In the genomic region with DNA sequence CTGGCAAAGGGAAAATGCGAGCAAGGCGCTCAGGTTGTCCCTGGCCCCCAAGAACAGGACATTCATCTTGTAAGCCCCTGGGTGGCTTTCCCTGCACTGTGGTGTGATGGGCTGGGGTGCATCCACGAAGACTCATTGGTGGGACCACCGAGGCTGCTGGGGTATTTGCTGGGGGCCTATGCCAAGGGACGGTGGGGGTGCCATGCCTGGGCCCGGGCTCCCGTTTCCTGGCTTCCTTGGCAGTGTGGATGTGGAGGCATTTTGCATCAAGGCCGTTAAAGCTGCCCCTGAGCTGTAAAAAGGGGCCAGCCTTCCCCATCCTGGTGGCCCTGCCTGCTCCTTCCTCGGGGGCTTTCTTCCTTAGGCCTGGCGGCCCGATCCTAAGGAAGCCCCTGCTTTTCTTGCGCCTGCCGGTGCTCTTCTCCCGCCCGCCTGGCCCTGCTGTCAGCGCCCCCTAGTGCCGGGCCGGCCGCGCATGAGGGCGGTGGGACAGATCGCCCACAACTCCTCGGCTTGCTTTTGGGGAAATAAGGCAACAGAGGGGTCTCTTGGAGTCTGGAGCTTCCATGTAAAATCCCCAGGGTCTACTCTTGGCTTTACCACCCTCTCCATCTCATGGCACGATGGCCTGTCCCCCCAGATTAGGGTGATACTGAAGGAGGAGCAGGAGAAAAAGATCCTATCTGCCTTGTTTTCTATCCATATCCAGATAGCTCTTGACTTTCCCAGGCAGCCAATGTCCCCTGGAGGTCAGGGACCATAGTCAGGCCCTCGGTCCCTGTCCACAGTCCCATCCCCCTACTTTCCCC, we compare ENCODE assay signal across 8 cellular contexts. TPM values are rescaled to one million over a fixed set of nuclear protein-coding genes. Genes with fewer than 3 reads are reported as not detected.
DNase-seq lines count a peak whose midpoint lies in the region; ATAC-seq and TF ChIP-seq lines count a peak whose summit lies in the region.

No MANE protein-coding gene starts in this region.

- no peak overlapping the region for H3K27ac Mint-ChIP-seq in activated T-helper 17 cell treated with anti-CD3 and anti-CD28 coated beads, Interleukin-2, amount 50 U/mL, for 72 hours

- H3K36me3 ChIP-seq in left ventricle myocardium inferior: no peaks in the 10 kb centered on the region
- H3K36me3 ChIP-seq in skeletal muscle satellite cell (ENCODE audit: insufficient read depth, low read length): no peaks in the 10 kb centered on the region

- peak; percentile 54 for ATAC-seq in activated T-helper 17 cell treated with anti-CD3 and anti-CD28 coated beads, Interleukin-2, amount 50 U/mL, for 72 hours (replicated peaks)
- no peak for ATAC-seq in HG03457 (IDR thresholded peaks at IDR 0.05; ENCODE audit: unreplicated experiment)

- intact Hi-C loops in left ventricle myocardium inferior (cut with micrococcal nuclease): no loop called here

- H3K9me3 Mint-ChIP-seq in activated T-helper 17 cell treated with anti-CD3 and anti-CD28 coated beads, Interleukin-2, amount 50 U/mL, for 72 hours: no peaks in the 10 kb centered on the region

- H3K4me1 ChIP-seq in left ventricle myocardium inferior (peaks cover 9% of the 10 kb centered on the region), skeletal muscle satellite cell (ENCODE audit: control insufficient read depth, insufficient read depth, low read length) (peaks cover 27% of the 10 kb centered on the region)

- H3K4me1 Mint-ChIP-seq in activated T-helper 17 cell treated with anti-CD3 and anti-CD28 coated beads, Interleukin-2, amount 50 U/mL, for 72 hours: peaks cover 3% of the 10 kb centered on the region

- H3K4me2 ChIP-seq in skeletal muscle satellite cell (ENCODE audit: low read length): peak overlapping the region; percentile 66

- H3K27me3 ChIP-seq in left ventricle myocardium inferior (ENCODE audit: low read depth): peaks cover 20% of the 10 kb centered on the region
- H3K27me3 ChIP-seq in skeletal muscle satellite cell (ENCODE audit: control insufficient read depth, insufficient read depth, low read length): no peaks in the 10 kb centered on the region

- H3K9ac ChIP-seq in skeletal muscle satellite cell (ENCODE audit: low read depth, low read length): peak overlapping the region; percentile 66

- H3K4me3 Mint-ChIP-seq in activated T-helper 17 cell treated with anti-CD3 and anti-CD28 coated beads, Interleukin-2, amount 50 U/mL, for 72 hours: no peak overlapping the region

- H3K4me3 ChIP-seq in left ventricle myocardium inferior (peak overlapping the region; percentile 34), skeletal muscle satellite cell (ENCODE audit: low read length) (peak overlapping the region; percentile 55)

- DNase-seq in GM03348 (ENCODE audit: low spot score) (peak; percentile 87), NAMALWA (ENCODE audit: low spot score) (peak; percentile 63), left ventricle myocardium inferior (no peak), NCI-H187 (lab: John Stamatoyannopoulos, UW) (no peak), OCI-M2 (lab: John Stamatoyannopoulos, UW; ENCODE audit: unreplicated experiment) (no peak)

- H3K27me3 Mint-ChIP-seq in activated T-helper 17 cell treated with anti-CD3 and anti-CD28 coated beads, Interleukin-2, amount 50 U/mL, for 72 hours: no peaks in the 10 kb centered on the region

- H3K27ac ChIP-seq in left ventricle myocardium inferior (replicated peaks): peak overlapping the region; percentile 62

- H3K9me3 ChIP-seq in left ventricle myocardium inferior (replicated peaks) (no peaks in the 10 kb centered on the region), skeletal muscle satellite cell (replicated peaks; ENCODE audit: low read length) (no peaks in the 10 kb centered on the region)

- H3K36me3 Mint-ChIP-seq in activated T-helper 17 cell treated with anti-CD3 and anti-CD28 coated beads, Interleukin-2, amount 50 U/mL, for 72 hours (ENCODE audit: low read depth): no peaks in the 10 kb centered on the region

- peak; percentile 89 for TF ChIP-seq CTCF in left ventricle myocardium inferior (IDR thresholded peaks at IDR 0.05; ENCODE audit: borderline replicate concordance)

RNA-seq across cellular contexts. Expression of a gene that starts 9.8 kb away (rescaled TPM):
- not detected for total RNA-seq in activated T-helper 17 cell treated with anti-CD3 and anti-CD28 coated beads, Interleukin-2, amount 50 U/mL, for 72 hours
- total RNA-seq in left ventricle myocardium inferior: 8.2 TPM
- total RNA-seq in skeletal muscle satellite cell (2012; rRNA removed): 32.4 and 33.0 TPM in 2 replicates

Comparison
In these comparisons a context has a peak if more than half of its experiments do, and no peak if none do; other contexts are left out.
1. DNase-seq: peak in GM03348 (single experiment) and NAMALWA (single experiment); none in left ventricle myocardium inferior (single experiment), NCI-H187 (0 of 2) and OCI-M2 (single experiment).